Comparison of ENCODE assay signal across 13 cellular contexts in the genomic region with DNA sequence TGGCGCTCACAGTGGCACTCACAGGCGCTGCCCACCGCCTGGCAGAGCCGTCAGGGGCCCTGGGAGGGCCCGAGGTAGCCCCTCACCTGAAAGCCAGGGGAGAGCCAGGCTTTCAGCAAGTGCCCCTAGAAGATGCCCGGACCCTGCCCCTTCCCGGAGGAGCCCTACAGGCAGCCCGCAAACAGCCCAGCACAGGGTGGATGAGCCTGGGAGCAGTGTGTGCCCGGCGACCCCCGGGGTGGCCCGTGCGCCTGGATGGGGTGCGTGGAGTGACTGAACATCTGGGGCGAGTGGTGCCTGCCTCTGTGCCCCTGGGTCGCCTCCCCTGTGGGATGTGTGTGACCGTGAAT. TPM values are rescaled to one million over a fixed set of nuclear protein-coding genes. Genes with fewer than 3 reads are reported as not detected.
DNase-seq lines count a peak whose midpoint lies in the region; ATAC-seq and TF ChIP-seq lines count a peak whose summit lies in the region.
"Had no signal": no experiment of that assay in that cellular context is flagged by ENCODE, and none has a peak within 500 bp of the region (broad histone marks: within the 10 kb centered on the region; RNA-seq: fewer than 3 reads in every experiment).

No MANE protein-coding gene starts in this region.

- peak overlapping the region; percentile 32 for H3K4me2 ChIP-seq in osteoblast (ENCODE audit: insufficient read depth, low read length)

- no peaks in the 10 kb centered on the region for H3K9me3 ChIP-seq in HUES6 (ENCODE audit: control insufficient read depth, insufficient read depth, low read depth, low read length)
- H3K9me3 ChIP-seq in osteoblast (ENCODE audit: low read depth, low read length): no peaks in the 10 kb centered on the region
- H3K9me3 ChIP-seq: uterus had no signal

- H3K27ac Mint-ChIP-seq in chondrocyte (ENCODE audit: unreplicated experiment): no peak overlapping the region

- peaks cover 15% of the 10 kb centered on the region for H3K4me1 Mint-ChIP-seq in chondrocyte (ENCODE audit: low read depth)

- H3K9me3 Mint-ChIP-seq in chondrocyte (ENCODE audit: low read depth): no peaks in the 10 kb centered on the region

- H3K79me2 ChIP-seq in osteoblast (ENCODE audit: insufficient read depth, low read length): no peaks in the 10 kb centered on the region

- no peak for ATAC-seq in GM18505 (IDR thresholded peaks at IDR 0.05; ENCODE audit: unreplicated experiment)
- ATAC-seq: left cardiac atrium had no signal

- peaks cover 2% of the 10 kb centered on the region for H3K36me3 Mint-ChIP-seq in chondrocyte (ENCODE audit: low read depth)

- peak overlapping the region; percentile 37 for H3K4me3 ChIP-seq in HUES6 (ENCODE audit: low read depth, low read length)
- peak overlapping the region; percentile 57 for H3K4me3 ChIP-seq in osteoblast (ENCODE audit: insufficient read depth, low read length)
- H3K4me3 ChIP-seq: uterus had no signal

- no peak for DNase-seq in chondrocyte (ENCODE audit: low spot score)
- DNase-seq in osteoblast (ENCODE audit: insufficient read length, low spot score, missing footprints): no peak
- DNase-seq in HuH-7 (ENCODE audit: low spot score): no peak
- DNase-seq in NCI-H2171 (lab: John Stamatoyannopoulos, UW): no peak
- DNase-seq: COR-L47, left cardiac atrium, NCI-H1417 treated with DMSO at 0.1 percent for 48 hours, T-helper 9 cell, uterus had no signal

- no peak overlapping the region for H2AFZ ChIP-seq in osteoblast (ENCODE audit: low read length)

- TF ChIP-seq POLR2A in GM18505 (IDR thresholded peaks at IDR 0.05; ENCODE audit: borderline replicate concordance, extremely low read depth, insufficient read depth, insufficient read length): no peak

- H3K36me3 ChIP-seq in HUES6 (ENCODE audit: control insufficient read depth, insufficient read depth, low read length) (no peaks in the 10 kb centered on the region), osteoblast (ENCODE audit: insufficient read depth, low read length) (no peaks in the 10 kb centered on the region)
- H3K36me3 ChIP-seq: uterus had no signal

- H3K27ac ChIP-seq in HUES6 (ENCODE audit: low read depth, low read length) (no peak overlapping the region), osteoblast (ENCODE audit: low read depth, low read length) (no peak overlapping the region)
- H3K27ac ChIP-seq: HL-60, uterus had no signal

- H3K4me1 ChIP-seq in HUES6 (ENCODE audit: control insufficient read depth, insufficient read depth, low read length) (peaks cover 45% of the 10 kb centered on the region), osteoblast (ENCODE audit: insufficient read depth, low read length) (no peaks in the 10 kb centered on the region)

- no peaks in the 10 kb centered on the region for H4K20me1 ChIP-seq in osteoblast (ENCODE audit: insufficient read depth, low read length)

- H3K27me3 ChIP-seq in HUES6 (ENCODE audit: control insufficient read depth, insufficient read depth, low read length) (peaks cover 90% of the 10 kb centered on the region), osteoblast (ENCODE audit: insufficient read depth, low read length) (peaks cover 34% of the 10 kb centered on the region)

- no peak for TF ChIP-seq CTCF in chondrocyte (IDR thresholded peaks at IDR 0.05)
- no peak for TF ChIP-seq CTCF in osteoblast (IDR thresholded peaks at IDR 0.05; ENCODE audit: extremely low read depth, low read depth, low read length)

- H3K9ac ChIP-seq in HUES6 (ENCODE audit: low read length): peak overlapping the region; percentile 43

- peaks cover 37% of the 10 kb centered on the region for H3K27me3 Mint-ChIP-seq in chondrocyte (ENCODE audit: low read depth)

- peak overlapping the region; percentile 55 for H3K4me3 Mint-ChIP-seq in chondrocyte (ENCODE audit: unreplicated experiment)

RNA-seq across cellular contexts. Expression of a gene that starts 1.4 kb away (rescaled TPM):
- total RNA-seq in chondrocyte (13.2 to 21.9 TPM (median 15.3 TPM) in 3 replicates), osteoblast (6.9 and 15.9 TPM in 2 replicates)
- total RNA-seq: pulmonary artery endothelial cell had no signal

RNA-seq across cellular contexts. Expression of a gene that starts 7.5 kb away (rescaled TPM):
- total RNA-seq in chondrocyte (4.4 to 4.8 TPM (median 4.4 TPM) in 3 replicates), osteoblast (0.36 and 2.1 TPM in 2 replicates)

RNA-seq across cellular contexts. Expression of a gene that starts 16.6 kb away (rescaled TPM):
- total RNA-seq in chondrocyte (46.9 to 89.0 TPM (median 54.1 TPM) in 3 replicates), osteoblast (27.7 and 29.7 TPM in 2 replicates)

RNA-seq across cellular contexts. Expression of a gene that starts 31.7 kb away (rescaled TPM):
- total RNA-seq in chondrocyte: 6.6 to 9.8 TPM (median 8.0 TPM) in 3 replicates
- total RNA-seq in osteoblast: 5.1 and 5.3 TPM in 2 replicates

RNA-seq across cellular contexts. Expression of a gene that starts 33.5 kb away (rescaled TPM):
- total RNA-seq in chondrocyte (712 to 830 TPM (median 749 TPM) in 3 replicates), osteoblast (554 and 556 TPM in 2 replicates)
